In the genomic region with DNA sequence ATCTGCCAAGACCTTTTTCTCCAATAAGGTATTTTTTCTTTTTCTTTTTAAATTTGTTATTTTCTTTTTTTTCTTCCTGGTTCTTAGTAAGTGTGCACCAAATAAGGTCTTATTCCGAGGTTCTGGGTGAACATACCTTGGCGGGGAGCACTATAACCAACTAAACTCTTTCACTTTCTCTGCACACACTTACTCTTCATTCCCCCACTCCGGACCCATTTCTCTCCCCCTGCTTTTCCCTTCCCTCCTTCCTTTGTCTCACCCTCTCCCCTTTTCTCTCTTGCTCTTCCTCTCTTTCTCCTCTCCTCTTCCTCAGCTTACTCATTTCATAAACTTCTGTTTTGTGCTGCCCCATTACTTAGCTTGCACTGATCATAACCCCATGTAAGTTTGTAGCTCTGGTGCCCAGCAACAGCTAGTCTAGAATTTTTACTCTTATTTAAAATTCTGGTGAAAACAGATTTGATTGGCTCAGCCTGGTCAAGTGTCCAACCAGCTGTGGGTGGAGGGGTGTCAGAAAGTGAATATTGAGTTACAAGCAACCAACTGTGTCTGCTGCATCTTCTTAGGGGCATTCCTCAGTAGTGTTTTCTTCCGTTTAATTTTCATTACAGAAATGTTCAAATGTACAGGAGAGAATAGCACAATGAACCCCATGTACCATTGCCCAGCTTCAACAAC, we compare ENCODE assay signal across 1 cellular context.
TF ChIP-seq lines count a peak whose summit lies in the region.

No MANE protein-coding gene starts in this region.

TF ChIP-seq in K562, 482 proteins besides CTCF, POLR2A, EP300 and RAD21 (continued from another document):
- no peak for TF ChIP-seq LARP7 (IDR thresholded peaks at IDR 0.05)
- TF ChIP-seq, protein P1, sequence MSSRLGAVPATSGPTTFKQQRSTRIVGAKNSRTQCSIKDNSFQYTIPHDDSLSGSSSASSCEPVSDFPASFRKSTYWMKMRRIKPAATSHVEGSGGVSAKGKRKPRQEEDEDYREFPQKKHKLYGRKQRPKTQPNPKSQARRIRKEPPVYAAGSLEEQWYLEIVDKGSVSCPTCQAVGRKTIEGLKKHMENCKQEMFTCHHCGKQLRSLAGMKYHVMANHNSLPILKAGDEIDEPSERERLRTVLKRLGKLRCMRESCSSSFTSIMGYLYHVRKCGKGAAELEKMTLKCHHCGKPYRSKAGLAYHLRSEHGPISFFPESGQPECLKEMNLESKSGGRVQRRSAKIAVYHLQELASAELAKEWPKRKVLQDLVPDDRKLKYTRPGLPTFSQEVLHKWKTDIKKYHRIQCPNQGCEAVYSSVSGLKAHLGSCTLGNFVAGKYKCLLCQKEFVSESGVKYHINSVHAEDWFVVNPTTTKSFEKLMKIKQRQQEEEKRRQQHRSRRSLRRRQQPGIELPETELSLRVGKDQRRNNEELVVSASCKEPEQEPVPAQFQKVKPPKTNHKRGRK (tag; IDR thresholded peaks at IDR 0.05): peak; percentile 67
- no peak for TF ChIP-seq HMGN3 (IDR thresholded peaks at IDR 0.05; ENCODE audit: borderline replicate concordance, extremely low read depth, insufficient read length, low read depth, low read length)
- no peak for TF ChIP-seq MECOM (CRISPR knock-in tag; IDR thresholded peaks at IDR 0.05)
- TF ChIP-seq, protein P2, sequence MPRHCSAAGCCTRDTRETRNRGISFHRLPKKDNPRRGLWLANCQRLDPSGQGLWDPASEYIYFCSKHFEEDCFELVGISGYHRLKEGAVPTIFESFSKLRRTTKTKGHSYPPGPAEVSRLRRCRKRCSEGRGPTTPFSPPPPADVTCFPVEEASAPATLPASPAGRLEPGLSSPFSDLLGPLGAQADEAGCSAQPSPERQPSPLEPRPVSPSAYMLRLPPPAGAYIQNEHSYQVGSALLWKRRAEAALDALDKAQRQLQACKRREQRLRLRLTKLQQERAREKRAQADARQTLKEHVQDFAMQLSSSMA (CRISPR knock-in tag; IDR thresholded peaks at IDR 0.05): no peak
- no peak for TF ChIP-seq SP2 (IDR thresholded peaks at IDR 0.05; ENCODE audit: extremely low read depth, low read depth, low read length, poor library complexity, severe bottlenecking)
- TF ChIP-seq MEIS2 (IDR thresholded peaks at IDR 0.05; ENCODE audit: partially characterized antibody): no peak
- TF ChIP-seq ZEB2 (IDR thresholded peaks at IDR 0.05): no peak
- TF ChIP-seq ELF2 (CRISPR knock-in tag; IDR thresholded peaks at IDR 0.05): no peak
